ENCODE assay signal across 1 cellular context in genomic region chr16:89048871-89049422, GRCh38.
A peak's percentile ranks its signal among the peaks of the same experiment; 100 is the strongest.
TF ChIP-seq lines count a peak whose summit lies in the region.

No MANE protein-coding gene starts in this region.

TF ChIP-seq in HepG2, 621 proteins besides CTCF, POLR2A, EP300 and RAD21 (continued from another document):
- TF ChIP-seq, protein P1, sequence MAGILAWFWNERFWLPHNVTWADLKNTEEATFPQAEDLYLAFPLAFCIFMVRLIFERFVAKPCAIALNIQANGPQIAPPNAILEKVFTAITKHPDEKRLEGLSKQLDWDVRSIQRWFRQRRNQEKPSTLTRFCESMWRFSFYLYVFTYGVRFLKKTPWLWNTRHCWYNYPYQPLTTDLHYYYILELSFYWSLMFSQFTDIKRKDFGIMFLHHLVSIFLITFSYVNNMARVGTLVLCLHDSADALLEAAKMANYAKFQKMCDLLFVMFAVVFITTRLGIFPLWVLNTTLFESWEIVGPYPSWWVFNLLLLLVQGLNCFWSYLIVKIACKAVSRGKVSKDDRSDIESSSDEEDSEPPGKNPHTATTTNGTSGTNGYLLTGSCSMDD (CRISPR knock-in tag; IDR thresholded peaks at IDR 0.05): no peak
- TF ChIP-seq ISL2 (CRISPR knock-in tag; IDR thresholded peaks at IDR 0.05): no peak
- no peak for TF ChIP-seq ZSCAN22 (CRISPR knock-in tag; IDR thresholded peaks at IDR 0.05)
- peak; percentile 56; the same call in 1 of the 2 replicates for TF ChIP-seq POLR2G (IDR thresholded peaks at IDR 0.05; ENCODE audit: low read depth, low read length)
- no peak for TF ChIP-seq ZNF775 (CRISPR knock-in tag; IDR thresholded peaks at IDR 0.05; ENCODE audit: borderline replicate concordance)
- TF ChIP-seq BATF2 (CRISPR knock-in tag; IDR thresholded peaks at IDR 0.05): no peak
- no peak for TF ChIP-seq ZNF207 (IDR thresholded peaks at IDR 0.05; ENCODE audit: borderline replicate concordance)
- TF ChIP-seq ARNTL (CRISPR knock-in tag; IDR thresholded peaks at IDR 0.05): no peak
- TF ChIP-seq ZSCAN9 (CRISPR knock-in tag; IDR thresholded peaks at IDR 0.05; ENCODE audit: borderline replicate concordance): no peak
- TF ChIP-seq CEBPB (IDR thresholded peaks at IDR 0.05; ENCODE audit: borderline replicate concordance, low read depth, low read length): no peak
- TF ChIP-seq ZNF543 (CRISPR knock-in tag; IDR thresholded peaks at IDR 0.05): no peak
- TF ChIP-seq CHD4 (IDR thresholded peaks at IDR 0.05; ENCODE audit: borderline replicate concordance, low read length): no peak
- no peak for TF ChIP-seq ATM (IDR thresholded peaks at IDR 0.05; ENCODE audit: borderline replicate concordance)
- no peak for TF ChIP-seq ATRX (CRISPR knock-in tag; IDR thresholded peaks at IDR 0.05; ENCODE audit: borderline replicate concordance)
- TF ChIP-seq, protein P2, sequence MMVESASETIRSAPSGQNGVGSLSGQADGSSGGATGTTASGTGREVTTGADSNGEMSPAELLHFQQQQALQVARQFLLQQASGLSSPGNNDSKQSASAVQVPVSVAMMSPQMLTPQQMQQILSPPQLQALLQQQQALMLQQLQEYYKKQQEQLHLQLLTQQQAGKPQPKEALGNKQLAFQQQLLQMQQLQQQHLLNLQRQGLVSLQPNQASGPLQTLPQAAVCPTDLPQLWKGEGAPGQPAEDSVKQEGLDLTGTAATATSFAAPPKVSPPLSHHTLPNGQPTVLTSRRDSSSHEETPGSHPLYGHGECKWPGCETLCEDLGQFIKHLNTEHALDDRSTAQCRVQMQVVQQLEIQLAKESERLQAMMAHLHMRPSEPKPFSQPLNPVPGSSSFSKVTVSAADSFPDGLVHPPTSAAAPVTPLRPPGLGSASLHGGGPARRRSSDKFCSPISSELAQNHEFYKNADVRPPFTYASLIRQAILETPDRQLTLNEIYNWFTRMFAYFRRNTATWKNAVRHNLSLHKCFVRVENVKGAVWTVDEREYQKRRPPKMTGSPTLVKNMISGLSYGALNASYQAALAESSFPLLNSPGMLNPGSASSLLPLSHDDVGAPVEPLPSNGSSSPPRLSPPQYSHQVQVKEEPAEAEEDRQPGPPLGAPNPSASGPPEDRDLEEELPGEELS (CRISPR knock-in tag; IDR thresholded peaks at IDR 0.05): no peak
- peak; percentile 73 for TF ChIP-seq ZNF687 (CRISPR knock-in tag; IDR thresholded peaks at IDR 0.05)
- TF ChIP-seq, protein P3, sequence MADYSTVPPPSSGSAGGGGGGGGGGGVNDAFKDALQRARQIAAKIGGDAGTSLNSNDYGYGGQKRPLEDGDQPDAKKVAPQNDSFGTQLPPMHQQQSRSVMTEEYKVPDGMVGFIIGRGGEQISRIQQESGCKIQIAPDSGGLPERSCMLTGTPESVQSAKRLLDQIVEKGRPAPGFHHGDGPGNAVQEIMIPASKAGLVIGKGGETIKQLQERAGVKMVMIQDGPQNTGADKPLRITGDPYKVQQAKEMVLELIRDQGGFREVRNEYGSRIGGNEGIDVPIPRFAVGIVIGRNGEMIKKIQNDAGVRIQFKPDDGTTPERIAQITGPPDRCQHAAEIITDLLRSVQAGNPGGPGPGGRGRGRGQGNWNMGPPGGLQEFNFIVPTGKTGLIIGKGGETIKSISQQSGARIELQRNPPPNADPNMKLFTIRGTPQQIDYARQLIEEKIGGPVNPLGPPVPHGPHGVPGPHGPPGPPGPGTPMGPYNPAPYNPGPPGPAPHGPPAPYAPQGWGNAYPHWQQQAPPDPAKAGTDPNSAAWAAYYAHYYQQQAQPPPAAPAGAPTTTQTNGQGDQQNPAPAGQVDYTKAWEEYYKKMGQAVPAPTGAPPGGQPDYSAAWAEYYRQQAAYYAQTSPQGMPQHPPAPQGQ (CRISPR knock-in tag; IDR thresholded peaks at IDR 0.05; ENCODE audit: borderline replicate concordance): no peak
